ENCODE assay signal across 8 cellular contexts in genomic region chrX:65581661-65582339, GRCh38. TPM values are rescaled to one million over a fixed set of nuclear protein-coding genes. Genes with fewer than 3 reads are reported as not detected.
DNase-seq lines count a peak whose midpoint lies in the region; ATAC-seq and TF ChIP-seq lines count a peak whose summit lies in the region.

No MANE protein-coding gene starts in this region.

- H3K36me3 ChIP-seq in DND-41 (ENCODE audit: insufficient read depth, low read length) (no peaks in the 10 kb centered on the region), OCI-LY7 (ENCODE audit: insufficient read depth, low read length) (no peaks in the 10 kb centered on the region), neural progenitor cell (no peaks in the 10 kb centered on the region)

- CTCF ChIA-PET in OCI-LY7 (lab: Charles Lee; ENCODE audit: unreplicated experiment), result no interaction called here

- no peaks in the 10 kb centered on the region for H3K9me3 Mint-ChIP-seq in activated T-cell treated with anti-CD3 and anti-CD28 coated beads, Interleukin-2, amount 50 U/mL, for 4 hours
- peaks cover 2% of the 10 kb centered on the region for H3K9me3 Mint-ChIP-seq in neural progenitor cell

- H3K27me3 ChIP-seq in DND-41 (ENCODE audit: insufficient read depth, low read length, poor library complexity) (no peaks in the 10 kb centered on the region), HL-60 (ENCODE audit: insufficient read depth, poor library complexity, severe bottlenecking) (no peaks in the 10 kb centered on the region), neural progenitor cell (no peaks in the 10 kb centered on the region)

- H4K20me1 ChIP-seq in DND-41 (ENCODE audit: insufficient read depth, low read length), result no peaks in the 10 kb centered on the region
- H4K20me1 ChIP-seq in OCI-LY7 (ENCODE audit: insufficient read depth, low read length), result no peaks in the 10 kb centered on the region
- H4K20me1 ChIP-seq in neural progenitor cell (ENCODE audit: low read depth), result no peaks in the 10 kb centered on the region

- H2AFZ ChIP-seq in DND-41 (ENCODE audit: low read depth, low read length) (peak overlapping the region; percentile 64), OCI-LY7 (ENCODE audit: low read length) (no peak overlapping the region), neural progenitor cell (replicated peaks) (peak overlapping the region; percentile 65)

- H3K4me2 ChIP-seq in DND-41 (ENCODE audit: insufficient read depth, low read length), result peak overlapping the region; percentile 51
- H3K4me2 ChIP-seq in OCI-LY7 (ENCODE audit: low read length), result no peak overlapping the region
- no peak overlapping the region for H3K4me2 ChIP-seq in neural progenitor cell

- H3K4me1 ChIP-seq in DND-41 (ENCODE audit: insufficient read depth, low read length) (peaks cover 9% of the 10 kb centered on the region), OCI-LY7 (ENCODE audit: insufficient read depth, low read length, poor library complexity, severe bottlenecking) (no peaks in the 10 kb centered on the region), neural progenitor cell (no peaks in the 10 kb centered on the region)

- H3K27me3 Mint-ChIP-seq in activated T-cell treated with anti-CD3 and anti-CD28 coated beads, Interleukin-2, amount 50 U/mL, for 4 hours (ENCODE audit: low read depth), result no peaks in the 10 kb centered on the region
- no peaks in the 10 kb centered on the region for H3K27me3 Mint-ChIP-seq in neural progenitor cell (ENCODE audit: insufficient read depth, low read depth)

- H3K4me3 Mint-ChIP-seq in activated T-cell treated with anti-CD3 and anti-CD28 coated beads, Interleukin-2, amount 50 U/mL, for 4 hours, result no peak overlapping the region
- no peak overlapping the region for H3K4me3 Mint-ChIP-seq in neural progenitor cell

- H3K27ac ChIP-seq in DND-41 (ENCODE audit: low read length) (no peak overlapping the region), HL-60 (replicated peaks) (no peak overlapping the region), OCI-LY7 (ENCODE audit: low read depth, low read length, poor library complexity, severe bottlenecking) (no peak overlapping the region), neural progenitor cell (no peak overlapping the region)

- no peaks in the 10 kb centered on the region for H3F3A ChIP-seq in neural progenitor cell (ENCODE audit: low read depth)

- no peaks in the 10 kb centered on the region for H3K9me2 ChIP-seq in OCI-LY7 (ENCODE audit: insufficient read depth, low read length)

- intact Hi-C loops in OCI-LY7 (cut with micrococcal nuclease; ENCODE audit: unreplicated experiment), result loop anchor here (1.0 to 5.0 kb wide), 3 partner anchors 405 to 1151 kb away; no protein-coding TSS in a partner anchor

- ATAC-seq in DND-41 (ENCODE audit: insufficient read depth, low read depth) (peak; percentile 94), GM21381 (IDR thresholded peaks at IDR 0.05; ENCODE audit: unreplicated experiment) (peak; percentile 80)
- ATAC-seq in activated T-cell treated with anti-CD3 and anti-CD28 coated beads, Interleukin-2, amount 50 U/mL, for 4 hours, result peak; percentile 55 to 86

- H3K9ac ChIP-seq in DND-41 (ENCODE audit: low read depth, low read length), result peak overlapping the region; percentile 19; the same call in 1 of the 2 replicates
- H3K9ac ChIP-seq in neural progenitor cell, result no peak overlapping the region

- H3K9me3 ChIP-seq in DND-41 (ENCODE audit: insufficient read depth, low read length, severe bottlenecking), result no peaks in the 10 kb centered on the region
- H3K9me3 ChIP-seq in OCI-LY7 (ENCODE audit: low read length), result no peaks in the 10 kb centered on the region
- no peaks in the 10 kb centered on the region for H3K9me3 ChIP-seq in neural progenitor cell (ENCODE audit: low read depth)

- peaks cover 3% of the 10 kb centered on the region for H3K4me1 Mint-ChIP-seq in activated T-cell treated with anti-CD3 and anti-CD28 coated beads, Interleukin-2, amount 50 U/mL, for 4 hours (ENCODE audit: low read depth)
- H3K4me1 Mint-ChIP-seq in neural progenitor cell, result peaks cover 4% of the 10 kb centered on the region

- POLR2A ChIA-PET in OCI-LY7 (lab: Charles Lee), result no interaction called here

- no peak overlapping the region for H3K27ac Mint-ChIP-seq in neural progenitor cell

- H3K36me3 Mint-ChIP-seq in activated T-cell treated with anti-CD3 and anti-CD28 coated beads, Interleukin-2, amount 50 U/mL, for 4 hours (ENCODE audit: insufficient read depth), result no peaks in the 10 kb centered on the region
- no peaks in the 10 kb centered on the region for H3K36me3 Mint-ChIP-seq in neural progenitor cell

- no TSS peak for BruUV-seq in OCI-LY7 (replicated peaks; lab: Mats Ljungman, UMichigan)

- H3K4me3 ChIP-seq in DND-41 (ENCODE audit: low read depth in 1 of 2, low read length in 2 of 2) (no peak overlapping the region), HL-60 (replicated peaks; ENCODE audit: insufficient read depth, low read length) (no peak overlapping the region), OCI-LY7 (ENCODE audit: low read depth, low read length, poor library complexity, severe bottlenecking) (no peak overlapping the region), neural progenitor cell (no peak overlapping the region)

- DNase-seq in DND-41, result peak; percentile 69
- DNase-seq in HL-60 (ENCODE audit: low read depth in 1 of 2, low spot score in 1 of 2), result peak; percentile 20 to 75
- DNase-seq in OCI-LY7 (ENCODE audit: low spot score), result peak; percentile 63
- peak; percentile 57 for DNase-seq in activated T-cell treated with anti-CD3 and anti-CD28 coated beads, Interleukin-2, amount 50 U/mL, for 4 hours
- DNase-seq in fibroblast of peridontal ligament (ENCODE audit: extremely low read depth), result peak; percentile 69
- peak; percentile 72 for DNase-seq in neural progenitor cell (ENCODE audit: low spot score)
- DNase-seq in middle frontal gyrus (ENCODE audit: extremely low spot score, low spot score), result no peak

- TF ChIP-seq CTCF in DND-41 (IDR thresholded peaks at IDR 0.05; ENCODE audit: borderline replicate concordance, extremely low read depth, low read length, poor library complexity, severe bottlenecking) (peak; percentile 89), HL-60 (IDR thresholded peaks at IDR 0.05; ENCODE audit: insufficient read depth, low read length) (peak; percentile 21), OCI-LY7 (conservative IDR thresholded peaks at IDR 0.05; ENCODE audit: low read length) (peak; percentile 80), neural progenitor cell (IDR thresholded peaks at IDR 0.05) (peak; percentile 69)

- H3K79me2 ChIP-seq in DND-41 (ENCODE audit: insufficient read depth, low read length) (no peaks in the 10 kb centered on the region), OCI-LY7 (ENCODE audit: insufficient read depth, low read depth, low read length) (no peaks in the 10 kb centered on the region), neural progenitor cell (ENCODE audit: low read depth) (no peaks in the 10 kb centered on the region)

RNA-seq across cellular contexts. Expression of gene LAS1L, which starts 47.2 kb away (rescaled TPM):
- 41.0 and 45.4 TPM in 2 replicates for total RNA-seq in OCI-LY7 (2014; rRNA removed; shearing (Covaris generic))
- 61.3 and 61.6 TPM in 2 replicates for total RNA-seq in OCI-LY7 (2022)
- total RNA-seq in activated T-cell treated with anti-CD3 and anti-CD28 coated beads, Interleukin-2, amount 50 U/mL, for 4 hours, result 10 to 100 TPM; 86.9 to 88.4 (median 87.6) TPM
- total RNA-seq in neural progenitor cell (ENCODE audit: low replicate concordance), result 45.9 and 56.2 TPM in 2 replicates

Comparison
In these comparisons a context has a peak if more than half of its experiments do, and no peak if none do; other contexts are left out.
1. CTCF ChIP-seq: peak in every context shown above with its lines; median percentile 89 in DND-41; 80 in OCI-LY7; 69 in neural progenitor cell; 21 in HL-60.